Comparison of ENCODE assay signal across 10 cellular contexts in genomic region chr22:26168934-26169311, GRCh38. TPM values are rescaled to one million over a fixed set of nuclear protein-coding genes. Genes with fewer than 3 reads are reported as not detected.
DNase-seq lines count a peak whose midpoint lies in the region; ATAC-seq and TF ChIP-seq lines count a peak whose summit lies in the region.
"Had no signal": no experiment of that assay in that cellular context is flagged by ENCODE, and none has a peak within 500 bp of the region (broad histone marks: within the 10 kb centered on the region; RNA-seq: fewer than 3 reads in every experiment).

No MANE protein-coding gene starts in this region.

- H3K4me1 Mint-ChIP-seq in stimulated activated naive CD8-positive, alpha-beta T cell treated with anti-CD3 and anti-CD28 coated beads, Interleukin-15, Interleukin-2, amounts not matched to agents 100 ng/mL and 50 ng/mL, for 24 hours (ENCODE audit: low read depth) = peaks cover 6% of the 10 kb centered on the region
- peaks cover 5% of the 10 kb centered on the region for H3K4me1 Mint-ChIP-seq in neural crest cell

- ATAC-seq in stimulated activated naive CD8-positive, alpha-beta T cell treated with anti-CD3 and anti-CD28 coated beads, Interleukin-15, Interleukin-2, amounts not matched to agents 100 U/mL and 50 U/mL, for 24 hours = no peak
- ATAC-seq in HG03108 (IDR thresholded peaks at IDR 0.05; ENCODE audit: unreplicated experiment) (no peak), GM19328 (IDR thresholded peaks at IDR 0.05; ENCODE audit: unreplicated experiment) (no peak)
- ATAC-seq: T-helper 17 cell had no signal

- H3K4me1 ChIP-seq in esophagus squamous epithelium = peaks cover 5 to 17% (median 11%) of the 10 kb centered on the region in 3 donors

- TF ChIP-seq POLR2A in esophagus squamous epithelium (IDR thresholded peaks at IDR 0.05) = no peak

- peaks cover 7 to 93% (median 17%) of the 10 kb centered on the region in 4 donors for H3K27me3 ChIP-seq in esophagus squamous epithelium

- no peaks in the 10 kb centered on the region for H3K36me3 Mint-ChIP-seq in stimulated activated naive CD8-positive, alpha-beta T cell treated with anti-CD3 and anti-CD28 coated beads, Interleukin-15, Interleukin-2, amounts not matched to agents 100 ng/mL and 50 ng/mL, for 24 hours (ENCODE audit: low read depth)
- no peaks in the 10 kb centered on the region for H3K36me3 Mint-ChIP-seq in neural crest cell (ENCODE audit: low read depth)
- H3K36me3 Mint-ChIP-seq: CD8-positive, alpha-beta memory T cell had no signal

- H3K9me3 Mint-ChIP-seq in stimulated activated naive CD8-positive, alpha-beta T cell treated with anti-CD3 and anti-CD28 coated beads, Interleukin-15, Interleukin-2, amounts not matched to agents 100 ng/mL and 50 ng/mL, for 24 hours = no peaks in the 10 kb centered on the region
- no peaks in the 10 kb centered on the region for H3K9me3 Mint-ChIP-seq in neural crest cell

- peak overlapping the region; percentile 8 to 62 (median 30) for H3K4me3 ChIP-seq in esophagus squamous epithelium

- H3K4me3 Mint-ChIP-seq in stimulated activated naive CD8-positive, alpha-beta T cell treated with anti-CD3 and anti-CD28 coated beads, Interleukin-15, Interleukin-2, amounts not matched to agents 100 ng/mL and 50 ng/mL, for 24 hours = peak overlapping the region; percentile 26
- H3K4me3 Mint-ChIP-seq in neural crest cell = peak overlapping the region; percentile 82
- H3K4me3 Mint-ChIP-seq: T-helper 17 cell had no signal

- no peaks in the 10 kb centered on the region for H3K36me3 ChIP-seq in esophagus squamous epithelium

- peaks cover 77% of the 10 kb centered on the region for H3K27me3 Mint-ChIP-seq in stimulated activated naive CD8-positive, alpha-beta T cell treated with anti-CD3 and anti-CD28 coated beads, Interleukin-15, Interleukin-2, amounts not matched to agents 100 ng/mL and 50 ng/mL, for 24 hours
- H3K27me3 Mint-ChIP-seq in neural crest cell (ENCODE audit: low read depth) = peaks cover 93% of the 10 kb centered on the region

- H3K27ac Mint-ChIP-seq in stimulated activated naive CD8-positive, alpha-beta T cell treated with anti-CD3 and anti-CD28 coated beads, Interleukin-15, Interleukin-2, amounts not matched to agents 100 ng/mL and 50 ng/mL, for 24 hours = no peak overlapping the region
- H3K27ac Mint-ChIP-seq in neural crest cell (ENCODE audit: unreplicated experiment) = no peak overlapping the region
- H3K27ac Mint-ChIP-seq: CD8-positive, alpha-beta memory T cell; T-helper 17 cell had no signal

- H3K27ac ChIP-seq in esophagus squamous epithelium = no peak overlapping the region

- no peak for DNase-seq in stimulated activated naive CD8-positive, alpha-beta T cell treated with anti-CD3 and anti-CD28 coated beads, Interleukin-15, Interleukin-2, amounts not matched to agents 100 U/mL and 50 U/mL, for 24 hours
- DNase-seq in esophagus squamous epithelium (lab: John Stamatoyannopoulos, UW) = no peak
- DNase-seq in neural crest cell (ENCODE audit: low read depth, low spot score) = no peak
- no peak for DNase-seq in RKO (ENCODE audit: low spot score)
- DNase-seq in SHP77 (lab: John Stamatoyannopoulos, UW) = no peak
- DNase-seq: CD8-positive, alpha-beta memory T cell; T-helper 17 cell had no signal

- H3K9me3 ChIP-seq in esophagus squamous epithelium = no peaks in the 10 kb centered on the region

- 11 to 21% methylated on average over 3 to 5 of the region's 15 CpGs for WGBS in esophagus squamous epithelium, 2 donors

- TF ChIP-seq CTCF in esophagus squamous epithelium (IDR thresholded peaks at IDR 0.05) (no peak), neural crest cell (conservative IDR thresholded peaks at IDR 0.05) (no peak)

- intact Hi-C loops in esophagus squamous epithelium (cut with DNase I) = no loop called here

RNA-seq across cellular contexts. Expression of gene SEZ6L, which starts 0.3 kb away (rescaled TPM):
- total RNA-seq in esophagus squamous epithelium (under 1 TPM in 1 of 4 donors, not detected in 3; under 0.01 TPM), neural crest cell (1.6 and 1.7 TPM in 2 replicates)
- total RNA-seq: CD8-positive, alpha-beta memory T cell had no signal
